Comparison of ENCODE assay signal across 15 cellular contexts in the genomic region with DNA sequence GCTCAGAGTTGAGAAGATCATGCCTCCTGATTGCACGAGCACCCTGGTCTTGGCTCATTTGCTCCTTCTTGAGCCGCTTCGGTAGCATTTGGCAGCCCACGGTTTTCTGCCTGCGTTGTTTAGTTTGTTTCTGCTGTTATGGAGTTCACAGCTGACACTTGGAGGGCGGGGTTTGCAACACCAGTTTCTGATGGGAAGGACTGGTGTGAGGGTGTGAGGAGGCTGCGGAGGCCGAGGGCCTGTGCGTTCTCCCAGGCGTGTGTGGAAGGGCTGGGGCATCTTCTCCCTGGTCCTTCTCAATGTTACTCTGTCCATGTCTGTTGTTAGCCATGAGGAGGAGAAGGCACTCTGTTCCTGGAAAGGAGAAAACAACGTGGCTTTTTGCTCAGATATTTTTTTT. TPM values are rescaled to one million over a fixed set of nuclear protein-coding genes. Genes with fewer than 3 reads are reported as not detected.
DNase-seq lines count a peak whose midpoint lies in the region; ATAC-seq and TF ChIP-seq lines count a peak whose summit lies in the region.
"Had no signal": no experiment of that assay in that cellular context is flagged by ENCODE, and none has a peak within 500 bp of the region (broad histone marks: within the 10 kb centered on the region; RNA-seq: fewer than 3 reads in every experiment).

No MANE protein-coding gene starts in this region.

- peak overlapping the region; percentile 50 to 95 (median 85); a peak in 19 of 22 replicates for H3K4me2 ChIP-seq in BLaER1 treated with 17β-estradiol and CSF1 and Interleukin-3, amounts not matched to agents 10 nM and 100 nM
- H3K4me2 ChIP-seq: GM23338 had no signal

- H3K9me3 ChIP-seq in BLaER1 treated with 17β-estradiol and CSF1 and Interleukin-3, amounts not matched to agents 10 nM and 100 nM (replicated peaks in 1 of 11): no peaks in the 10 kb centered on the region

- peaks cover 15% of the 10 kb centered on the region for H3K4me1 Mint-ChIP-seq in endothelial cell (ENCODE audit: unreplicated experiment)

- no peak overlapping the region for H3K4me3 ChIP-seq in BLaER1 treated with 17β-estradiol and CSF1 and Interleukin-3, amounts not matched to agents 10 nM and 100 nM
- H3K4me3 ChIP-seq: GM12878, GM23338, K562 had no signal

- H3K27me3 Mint-ChIP-seq in endothelial cell (ENCODE audit: unreplicated experiment): peaks cover 13% of the 10 kb centered on the region

- no peak for ATAC-seq in left ventricle myocardium superior
- no peak for ATAC-seq in HG03108 (IDR thresholded peaks at IDR 0.05; ENCODE audit: unreplicated experiment)
- no peak for ATAC-seq in GM18861 (IDR thresholded peaks at IDR 0.05; ENCODE audit: unreplicated experiment)
- ATAC-seq in GM21423 (IDR thresholded peaks at IDR 0.05; ENCODE audit: unreplicated experiment): no peak
- ATAC-seq: GM12878, GM23338, K562 had no signal

- no peak overlapping the region for H3K4me3 Mint-ChIP-seq in endothelial cell (ENCODE audit: unreplicated experiment)
- H3K4me3 Mint-ChIP-seq: GM23338 had no signal

- H4K20me1 ChIP-seq in BLaER1 treated with 17β-estradiol and CSF1 and Interleukin-3, amounts not matched to agents 10 nM and 100 nM: peaks cover 73 to 94% (median 86%) of the 10 kb centered on the region in 11 experiments

- intact Hi-C loops in left ventricle myocardium superior (cut with micrococcal nuclease): no loop called here
- intact Hi-C loops in cardiac septum (cut with DNase I): no loop called here

- H3K36me3 ChIP-seq in BLaER1 treated with 17β-estradiol and CSF1 and Interleukin-3, amounts not matched to agents 10 nM and 100 nM: peaks cover 21 to 39% (median 32%) of the 10 kb centered on the region in 11 experiments; a peak in 21 of 22 replicates

- peak overlapping the region in 2 of 11 experiments; percentile 24 to 33; a peak in 1 of 22 replicates for H3K9ac ChIP-seq in BLaER1 treated with 17β-estradiol and CSF1 and Interleukin-3, amounts not matched to agents 10 nM and 100 nM

- no peaks in the 10 kb centered on the region for H3K9me3 Mint-ChIP-seq in endothelial cell (ENCODE audit: unreplicated experiment)
- H3K9me3 Mint-ChIP-seq: GM23338 had no signal

- H3K36me3 Mint-ChIP-seq in endothelial cell (ENCODE audit: low read depth, unreplicated experiment): peaks cover 26% of the 10 kb centered on the region

- H3K4me1 ChIP-seq in BLaER1 treated with 17β-estradiol and CSF1 and Interleukin-3, amounts not matched to agents 10 nM and 100 nM: peaks cover 42 to 73% (median 68%) of the 10 kb centered on the region in 10 experiments

- no peak for TF ChIP-seq CTCF in endothelial cell (IDR thresholded peaks at IDR 0.05; ENCODE audit: unreplicated experiment)

- peak overlapping the region in 4 of 11 experiments; percentile 1 to 59 (median 40); a peak in 4 of 22 replicates for H3K27ac ChIP-seq in BLaER1 treated with 17β-estradiol and CSF1 and Interleukin-3, amounts not matched to agents 10 nM and 100 nM

- peak overlapping the region; percentile 30 for H3K27ac Mint-ChIP-seq in endothelial cell (ENCODE audit: unreplicated experiment)
- H3K27ac Mint-ChIP-seq: GM23338 had no signal

- peaks cover 0 to 14% (median 0%) of the 10 kb centered on the region in 11 experiments; a peak in 3 of 22 replicates for H3K27me3 ChIP-seq in BLaER1 treated with 17β-estradiol and CSF1 and Interleukin-3, amounts not matched to agents 10 nM and 100 nM

- peak; percentile 17 for DNase-seq in left ventricle myocardium superior
- DNase-seq in cardiac septum (ENCODE audit: low spot score): no peak
- no peak for DNase-seq in endothelial cell (ENCODE audit: low spot score)
- DNase-seq: ACHN, Calu3, DMS 273 treated with DMSO at 0.1 percent for 48 hours, DMS79, H7 had no signal

RNA-seq across cellular contexts. Expression of a gene that starts 22.9 kb away (rescaled TPM):
- total RNA-seq in left ventricle myocardium superior: 18.7 TPM
- total RNA-seq in cardiac septum: 16.4 TPM
- total RNA-seq in endothelial cell (ENCODE audit: unreplicated experiment): 40.6 TPM
